ENCODE assay signal across 20 cellular contexts in genomic region chr3:16406579-16406978, GRCh38.
A peak's percentile ranks its signal among the peaks of the same experiment; 100 is the strongest.
DNase-seq lines count a peak whose midpoint lies in the region; ATAC-seq, FAIRE-seq and TF ChIP-seq lines count a peak whose summit lies in the region.
"Had no signal": no experiment of that assay in that cellular context is flagged by ENCODE, and none has a peak within 500 bp of the region (broad histone marks: within the 10 kb centered on the region; RNA-seq: fewer than 3 reads in every experiment).

No MANE protein-coding gene starts in this region.

- H3K4me1 ChIP-seq in GM12878 (ENCODE audit: control insufficient read depth, insufficient read depth, low read length) (peaks cover 26% of the 10 kb centered on the region), psoas muscle (peaks cover 14% of the 10 kb centered on the region)
- H3K4me1 ChIP-seq: neural progenitor cell had no signal

- no peak for TF ChIP-seq RAD21 in GM12878 (IDR thresholded peaks at IDR 0.05; ENCODE audit: insufficient read depth, low read depth, low read length)

- H3K9me3 ChIP-seq in GM12878 (replicated peaks; ENCODE audit: control insufficient read depth, insufficient read depth, low read length): no peaks in the 10 kb centered on the region; the same call in 2 of the 3 replicates
- H3K9me3 ChIP-seq in psoas muscle: no peaks in the 10 kb centered on the region

- DNase-seq in GM12878 (ENCODE audit: low read depth, low spot score) (no peak), GM19240 (ENCODE audit: insufficient read length, low spot score) (no peak), AG08395 (ENCODE audit: low spot score) (no peak), DMS 273 treated with DMSO at 0.1 percent for 48 hours (lab: John Stamatoyannopoulos, UW) (no peak), psoas muscle (no peak)
- DNase-seq: activated effector memory CD4-positive, alpha-beta T cell treated with anti-CD3 and anti-CD28 coated beads, Interleukin-2, amount 50 U/mL, for 16 hours; GDM1; NCI-H2171 treated with DMSO at 0.1 percent for 48 hours; NK-92 treated with Interleukin-12 subunit alpha and Interleukin-12 subunit beta, amount 100 ng/mL, for 24 hours; retina; stimulated activated CD4-positive, alpha-beta T cell treated with anti-CD3 and anti-CD28 coated beads, Interleukin-12 subunit alpha, Interleukin-12 subunit beta, amount 100 ng/mL, for 4 hours; stimulated activated naive B cell treated with anti-CD40 and anti-IgM and Interleukin-4, amounts not matched to agents 10 μg/mL and 1 μg/mL and 100 μg/mL, for 72 hours had no signal

- intact Hi-C loops in GM12878 (cut with micrococcal nuclease; ENCODE audit: unreplicated experiment) (no loop called here), psoas muscle (cut with DNase I) (no loop called here)

- no peaks in the 10 kb centered on the region for H4K20me1 ChIP-seq in GM12878 (ENCODE audit: control insufficient read depth, insufficient read depth)

- CTCF ChIA-PET in GM12878 (lab: Yijun Ruan, JAX): no interaction called here

- H3K27me3 ChIP-seq in GM12878 (replicated peaks in 1 of 2; ENCODE audit: control insufficient read depth in 2 of 2, insufficient read depth in 2 of 2, low read length in 1 of 2) (no peaks in the 10 kb centered on the region), psoas muscle (ENCODE audit: insufficient read depth in 3 of 3, low read length in 2 of 3) (no peaks in the 10 kb centered on the region)
- H3K27me3 ChIP-seq: neural progenitor cell had no signal

- in situ Hi-C loops in GM12878 (cut with MboI): no loop called here

- H3K4me2 ChIP-seq in GM12878 (ENCODE audit: control insufficient read depth, insufficient read depth): peak overlapping the region; percentile 26
- H3K4me2 ChIP-seq: neural progenitor cell had no signal

- POLR2A ChIA-PET in GM12878 (lab: Charles Lee): interaction anchor here (0.7 to 1.3 kb wide), 3 partner anchors 9 to 110 kb away, joined by 3 read pairs; no protein-coding TSS in a partner anchor

- SMC1A ChIA-PET in GM12878 (lab: Charles Lee; ENCODE audit: uncharacterized antibody, unreplicated experiment): interaction anchor here (0.6 to 4.3 kb wide), 8 partner anchors 9 to 394 kb away, joined by 3 to 24 read pairs (median 3); no protein-coding TSS in a partner anchor

- peak; percentile 61 for ATAC-seq in GM18498 (IDR thresholded peaks at IDR 0.05; ENCODE audit: unreplicated experiment)
- ATAC-seq in GM18868 (IDR thresholded peaks at IDR 0.05; ENCODE audit: unreplicated experiment): peak; percentile 54
- peak; percentile 63 for ATAC-seq in HG02798 (IDR thresholded peaks at IDR 0.05; ENCODE audit: poor library complexity, unreplicated experiment)
- peak; percentile 61 for ATAC-seq in GM12878
- ATAC-seq in psoas muscle: no peak
- ATAC-seq: stimulated activated naive B cell treated with anti-CD40 and anti-IgM and Interleukin-4, amounts not matched to agents 10 μg/mL and 1 μg/mL and 100 μg/mL, for 72 hours had no signal

- peaks cover 25% of the 10 kb centered on the region for H3K79me2 ChIP-seq in GM12878 (ENCODE audit: control insufficient read depth, insufficient read depth, low read length)

- H3K36me3 ChIP-seq in GM12878 (ENCODE audit: control insufficient read depth in 2 of 2, insufficient read depth in 2 of 2, low read length in 1 of 2) (peaks cover 19 to 23% of the 10 kb centered on the region in 2 experiments), psoas muscle (ENCODE audit: insufficient read depth in 1 of 2, low read depth in 1 of 2) (peaks cover 0 to 11% of the 10 kb centered on the region in 2 donors)
- H3K36me3 ChIP-seq: neural progenitor cell had no signal

- H3K27ac ChIP-seq in GM12878 (ENCODE audit: control insufficient read depth, insufficient read depth): peak overlapping the region; percentile 41
- no peak overlapping the region for H3K27ac ChIP-seq in psoas muscle
- H3K27ac ChIP-seq: neural progenitor cell, VCaP had no signal

- H2AFZ ChIP-seq in GM12878 (ENCODE audit: control insufficient read depth, low read depth, low read length): no peak overlapping the region
- H2AFZ ChIP-seq: neural progenitor cell had no signal

- TF ChIP-seq EP300 in GM12878 (IDR thresholded peaks at IDR 0.05; ENCODE audit: borderline replicate concordance in 1 of 2, control insufficient read depth in 1 of 2, low read depth in 2 of 2, low read length in 2 of 2): no peak

- TF ChIP-seq CTCF in GM12878 (IDR thresholded peaks at IDR 0.05 in 2 of 3, conservative IDR thresholded peaks at IDR 0.05 in 1 of 3; ENCODE audit: control insufficient read depth in 2 of 3, extremely low read depth in 1 of 3, insufficient read depth in 1 of 3, low read depth in 3 of 3, low read length in 3 of 3) (no peak), psoas muscle (IDR thresholded peaks at IDR 0.05) (no peak)

- RAD21 ChIA-PET in GM12878 (lab: Charles Lee; ENCODE audit: unreplicated experiment): interaction anchor here (1.2 to 1.8 kb wide), 4 partner anchors 23 to 36 kb away, joined by 3 to 6 read pairs (median 4); no protein-coding TSS in a partner anchor

- FAIRE-seq in GM12878 (lab: Jason Lieb, UNC): no peak
- FAIRE-seq: astrocyte, colon, H1 had no signal

- WGBS in GM12878 (ENCODE audit: insufficient coverage, insufficient replicate concordance, low lambda C conversion rate, missing lambda C conversion rate): 5% methylated on average over 2 of the region's 2 CpGs
- WGBS in psoas muscle, 3 donors: 43 to 67% (median 55%) methylated on average over 2 of the region's 2 CpGs

- no TSS peak for BruUV-seq in GM12878 (replicated peaks; lab: Mats Ljungman, UMichigan)

- TF ChIP-seq POLR2A in GM12878 (IDR thresholded peaks at IDR 0.05; ENCODE audit: low read depth, low read length): no peak

- H3K4me3 ChIP-seq in GM12878: no peak overlapping the region
- H3K4me3 ChIP-seq in psoas muscle: no peak overlapping the region
- H3K4me3 ChIP-seq: neural progenitor cell had no signal

- H3K9ac ChIP-seq in GM12878 (ENCODE audit: control insufficient read depth, insufficient read depth, low read length): no peak overlapping the region
- H3K9ac ChIP-seq: neural progenitor cell had no signal

TF ChIP-seq in GM12878, 131 proteins besides CTCF, POLR2A, EP300 and RAD21 (continues in another document):
- TF ChIP-seq KAT2A (conservative IDR thresholded peaks at IDR 0.05; ENCODE audit: control insufficient read depth, low read depth, low read length): no peak
- TF ChIP-seq JUND (IDR thresholded peaks at IDR 0.05; ENCODE audit: low read depth, low read length): no peak
- no peak for TF ChIP-seq LARP7 (IDR thresholded peaks at IDR 0.05)
- TF ChIP-seq, protein P1, sequence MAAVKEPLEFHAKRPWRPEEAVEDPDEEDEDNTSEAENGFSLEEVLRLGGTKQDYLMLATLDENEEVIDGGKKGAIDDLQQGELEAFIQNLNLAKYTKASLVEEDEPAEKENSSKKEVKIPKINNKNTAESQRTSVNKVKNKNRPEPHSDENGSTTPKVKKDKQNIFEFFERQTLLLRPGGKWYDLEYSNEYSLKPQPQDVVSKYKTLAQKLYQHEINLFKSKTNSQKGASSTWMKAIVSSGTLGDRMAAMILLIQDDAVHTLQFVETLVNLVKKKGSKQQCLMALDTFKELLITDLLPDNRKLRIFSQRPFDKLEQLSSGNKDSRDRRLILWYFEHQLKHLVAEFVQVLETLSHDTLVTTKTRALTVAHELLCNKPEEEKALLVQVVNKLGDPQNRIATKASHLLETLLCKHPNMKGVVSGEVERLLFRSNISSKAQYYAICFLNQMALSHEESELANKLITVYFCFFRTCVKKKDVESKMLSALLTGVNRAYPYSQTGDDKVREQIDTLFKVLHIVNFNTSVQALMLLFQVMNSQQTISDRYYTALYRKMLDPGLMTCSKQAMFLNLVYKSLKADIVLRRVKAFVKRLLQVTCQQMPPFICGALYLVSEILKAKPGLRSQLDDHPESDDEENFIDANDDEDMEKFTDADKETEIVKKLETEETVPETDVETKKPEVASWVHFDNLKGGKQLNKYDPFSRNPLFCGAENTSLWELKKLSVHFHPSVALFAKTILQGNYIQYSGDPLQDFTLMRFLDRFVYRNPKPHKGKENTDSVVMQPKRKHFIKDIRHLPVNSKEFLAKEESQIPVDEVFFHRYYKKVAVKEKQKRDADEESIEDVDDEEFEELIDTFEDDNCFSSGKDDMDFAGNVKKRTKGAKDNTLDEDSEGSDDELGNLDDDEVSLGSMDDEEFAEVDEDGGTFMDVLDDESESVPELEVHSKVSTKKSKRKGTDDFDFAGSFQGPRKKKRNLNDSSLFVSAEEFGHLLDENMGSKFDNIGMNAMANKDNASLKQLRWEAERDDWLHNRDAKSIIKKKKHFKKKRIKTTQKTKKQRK (IDR thresholded peaks at IDR 0.05; ENCODE audit: low read depth, low read length): no peak
- no peak for TF ChIP-seq RFX5 (IDR thresholded peaks at IDR 0.05; ENCODE audit: low read depth, low read length)
- no peak for TF ChIP-seq PRDM15 (CRISPR knock-in tag; IDR thresholded peaks at IDR 0.05)
- TF ChIP-seq MYC (IDR thresholded peaks at IDR 0.05; ENCODE audit: insufficient read depth, insufficient read length, insufficient replicate concordance, low read length, severe bottlenecking): no peak
- no peak for TF ChIP-seq BACH1 (IDR thresholded peaks at IDR 0.05; ENCODE audit: borderline replicate concordance)
- TF ChIP-seq STAT1 (conservative IDR thresholded peaks at IDR 0.05): no peak

Comparison
In these comparisons a context has a peak if more than half of its experiments do, and no peak if none do; other contexts are left out.
1. ATAC-seq: peak in GM18498 (single experiment), GM18868 (single experiment), HG02798 (single experiment) and GM12878 (single experiment); none in psoas muscle (0 of 4).